In the genomic region with DNA sequence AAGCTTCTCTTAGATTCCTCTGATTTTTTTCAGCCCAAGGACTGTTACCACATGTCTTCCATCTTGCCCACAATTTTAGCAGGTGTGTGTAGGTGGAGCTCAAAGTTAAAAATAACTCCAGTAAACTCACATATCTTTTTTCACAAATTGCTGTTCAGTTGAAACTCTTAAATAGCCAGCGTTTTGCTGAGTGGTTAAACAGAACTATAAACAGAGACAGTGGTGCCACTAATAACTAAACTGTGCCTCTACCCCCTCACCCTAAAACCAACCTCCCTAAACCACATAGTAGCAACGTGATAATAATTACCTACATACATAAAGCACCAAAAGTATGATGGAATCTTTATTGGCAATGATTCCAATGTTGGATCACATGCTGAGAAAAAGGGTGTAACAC, we compare ENCODE assay signal across 18 cellular contexts.
DNase-seq lines count a peak whose midpoint lies in the region; ATAC-seq and TF ChIP-seq lines count a peak whose summit lies in the region.
"Had no signal": no experiment of that assay in that cellular context is flagged by ENCODE, and none has a peak within 500 bp of the region (broad histone marks: within the 10 kb centered on the region; RNA-seq: fewer than 3 reads in every experiment).

No MANE protein-coding gene starts in this region.

- no peaks in the 10 kb centered on the region for H3K36me3 ChIP-seq in WERI-Rb-1
- H3K36me3 ChIP-seq: neural progenitor cell had no signal

- H3K27ac ChIP-seq in WERI-Rb-1 = no peak overlapping the region
- H3K27ac ChIP-seq: 22Rv1, epithelial cell of prostate, neural progenitor cell, PC-9, skin epidermis had no signal

- peaks cover 0 to 5% of the 10 kb centered on the region in 2 donors for H3K4me1 Mint-ChIP-seq in natural killer cell
- H3K4me1 Mint-ChIP-seq: activated naive CD4-positive, alpha-beta T cell treated with anti-CD3 and anti-CD28 coated beads, Interleukin-2, amount 50 U/mL, for 24 hours; central memory CD8-positive, alpha-beta T cell had no signal

- H3K9me3 Mint-ChIP-seq in natural killer cell = peaks cover 0 to 2% of the 10 kb centered on the region in 2 donors
- H3K9me3 Mint-ChIP-seq: neural progenitor cell had no signal

- TF ChIP-seq CTCF in natural killer cell (IDR thresholded peaks at IDR 0.05) = no peak
- no peak for TF ChIP-seq CTCF in WERI-Rb-1 (IDR thresholded peaks at IDR 0.05; ENCODE audit: low read depth, low read length)

- ATAC-seq in GM21786 (IDR thresholded peaks at IDR 0.05; ENCODE audit: unreplicated experiment) (peak; percentile 87), HG03159 (IDR thresholded peaks at IDR 0.05; ENCODE audit: unreplicated experiment) (peak; percentile 60), natural killer cell (no peak)

- no peak overlapping the region for H3K4me3 ChIP-seq in WERI-Rb-1 (ENCODE audit: low read depth, low read length)
- H3K4me3 ChIP-seq: neural progenitor cell, PC-9, skin epidermis had no signal

- H3K4me3 Mint-ChIP-seq in natural killer cell = no peak overlapping the region
- H3K4me3 Mint-ChIP-seq: activated naive CD4-positive, alpha-beta T cell treated with anti-CD3 and anti-CD28 coated beads, Interleukin-2, amount 50 U/mL, for 24 hours; central memory CD8-positive, alpha-beta T cell; neural progenitor cell had no signal

- intact Hi-C loops in natural killer cell (cut with micrococcal nuclease) = no loop called here

- H3K27ac Mint-ChIP-seq in natural killer cell = no peak overlapping the region
- H3K27ac Mint-ChIP-seq: activated naive CD4-positive, alpha-beta T cell treated with anti-CD3 and anti-CD28 coated beads, Interleukin-2, amount 50 U/mL, for 24 hours; neural progenitor cell had no signal

- H3K9me3 ChIP-seq in WERI-Rb-1 (ENCODE audit: severe bottlenecking) = no peaks in the 10 kb centered on the region
- H3K9me3 ChIP-seq: Caco-2 had no signal

- no peaks in the 10 kb centered on the region for H3K36me3 Mint-ChIP-seq in natural killer cell
- H3K36me3 Mint-ChIP-seq: activated naive CD4-positive, alpha-beta T cell treated with anti-CD3 and anti-CD28 coated beads, Interleukin-2, amount 50 U/mL, for 24 hours; neural progenitor cell had no signal

- H3K27me3 ChIP-seq in WERI-Rb-1 (ENCODE audit: insufficient read depth, low read depth, severe bottlenecking) = no peaks in the 10 kb centered on the region
- H3K27me3 ChIP-seq: neural progenitor cell had no signal

- H3K27me3 Mint-ChIP-seq in natural killer cell (ENCODE audit: low read depth in 2 of 2) = no peaks in the 10 kb centered on the region
- H3K27me3 Mint-ChIP-seq: activated naive CD4-positive, alpha-beta T cell treated with anti-CD3 and anti-CD28 coated beads, Interleukin-2, amount 50 U/mL, for 24 hours had no signal

- DNase-seq in NCI-H82 (lab: John Stamatoyannopoulos, UW) (peak; percentile 9), NCI-H82 treated with DMSO at 0.1 percent for 48 hours (lab: John Stamatoyannopoulos, UW; ENCODE audit: unreplicated experiment) (no peak), RKO (ENCODE audit: low spot score) (no peak), natural killer cell (no peak), NCI-H2196 (lab: John Stamatoyannopoulos, UW; ENCODE audit: unreplicated experiment) (no peak), WERI-Rb-1 (no peak)
- DNase-seq: activated CD8-positive, alpha-beta memory T cell treated with anti-CD3 and anti-CD28 coated beads for 24 hours; Caco-2; PC-9; trophoblast cell had no signal

Comparison
In these comparisons a context has a peak if more than half of its experiments do, and no peak if none do; other contexts are left out.
1. ATAC-seq: peak in GM21786 (single experiment) and HG03159 (single experiment); none in natural killer cell (0 of 3).